In the genomic region with DNA sequence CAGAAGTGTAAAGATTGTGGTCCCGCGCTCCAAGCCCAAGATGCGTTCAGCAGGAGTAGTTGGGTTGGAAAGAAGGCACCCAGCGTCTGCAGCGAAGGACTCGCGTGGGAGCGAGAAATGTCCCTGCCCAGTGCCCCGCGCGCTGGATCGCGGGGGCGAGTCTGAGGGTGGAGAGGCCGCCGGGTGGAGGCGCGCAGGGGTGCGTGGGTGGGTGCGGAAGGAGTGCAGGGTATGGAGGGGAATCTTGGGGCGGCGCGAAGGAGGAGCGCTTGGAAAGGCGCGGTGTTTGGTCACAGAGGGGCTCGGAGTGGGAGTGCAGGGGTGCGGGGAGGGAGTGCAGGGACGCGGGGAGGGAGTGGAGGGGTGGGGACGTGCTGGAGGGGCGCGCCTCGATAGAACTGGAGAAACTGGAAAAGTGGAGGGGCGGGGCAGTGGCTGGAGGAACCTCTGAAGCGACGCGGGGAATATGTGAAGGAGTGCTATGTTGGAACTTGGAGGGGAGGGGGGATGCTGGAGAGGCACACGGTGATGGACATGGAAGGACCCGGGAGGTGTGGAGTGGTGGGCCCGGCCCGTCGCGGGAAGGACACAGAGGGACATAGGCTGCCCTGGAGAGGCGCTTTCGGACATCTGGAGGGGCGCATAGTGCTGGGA, we compare ENCODE assay signal across 9 cellular contexts. TPM values are rescaled to one million over a fixed set of nuclear protein-coding genes. Genes with fewer than 3 reads are reported as not detected.
DNase-seq lines count a peak whose midpoint lies in the region; ATAC-seq and TF ChIP-seq lines count a peak whose summit lies in the region.
"Had no signal": no experiment of that assay in that cellular context is flagged by ENCODE, and none has a peak within 500 bp of the region (broad histone marks: within the 10 kb centered on the region; RNA-seq: fewer than 3 reads in every experiment).

No MANE protein-coding gene starts in this region.

- intact Hi-C loops in naive thymus-derived CD4-positive, alpha-beta T cell (cut with micrococcal nuclease) = no loop called here
- intact Hi-C loops in activated CD8-positive, alpha-beta T cell treated with anti-CD3 and anti-CD28 coated beads for 36 hours (cut with micrococcal nuclease) = no loop called here

- H3K27me3 ChIP-seq in stomach smooth muscle (ENCODE audit: control insufficient read depth in 1 of 2, insufficient read depth in 2 of 2, low read length in 2 of 2) = peaks cover 5 to 7% of the 10 kb centered on the region in 2 donors
- H3K27me3 ChIP-seq in naive thymus-derived CD4-positive, alpha-beta T cell (ENCODE audit: control insufficient read depth in 2 of 2, insufficient read depth in 2 of 2, low read length in 2 of 2) = no peaks in the 10 kb centered on the region

- no peak overlapping the region for H3K9ac ChIP-seq in stomach smooth muscle (ENCODE audit: low read length in 2 of 2)

- H3K4me3 ChIP-seq in choroid plexus epithelial cell (ENCODE audit: low read depth, low read length) (peak overlapping the region; percentile 32), stomach smooth muscle (ENCODE audit: low read length in 2 of 2) (peak overlapping the region; percentile 40 to 62)
- H3K4me3 ChIP-seq in naive thymus-derived CD4-positive, alpha-beta T cell (ENCODE audit: low read length) = no peak overlapping the region

- H3K36me3 Mint-ChIP-seq in naive thymus-derived CD4-positive, alpha-beta T cell = peaks cover 0 to 5% (median 0%) of the 10 kb centered on the region in 5 donors
- no peaks in the 10 kb centered on the region for H3K36me3 Mint-ChIP-seq in activated CD8-positive, alpha-beta T cell treated with anti-CD3 and anti-CD28 coated beads for 36 hours (ENCODE audit: low read depth)

- H3K4me3 Mint-ChIP-seq in naive thymus-derived CD4-positive, alpha-beta T cell = peak overlapping the region in 1 of 10 donors; percentile 8
- H3K4me3 Mint-ChIP-seq in activated CD8-positive, alpha-beta T cell treated with anti-CD3 and anti-CD28 coated beads for 36 hours = no peak overlapping the region

- H3K27ac ChIP-seq in stomach smooth muscle (ENCODE audit: low read length) = no peak overlapping the region
- H3K27ac ChIP-seq in naive thymus-derived CD4-positive, alpha-beta T cell (ENCODE audit: low read depth, low read length) = no peak overlapping the region

- ATAC-seq in naive thymus-derived CD4-positive, alpha-beta T cell = no peak
- ATAC-seq in activated CD8-positive, alpha-beta T cell treated with anti-CD3 and anti-CD28 coated beads for 36 hours = no peak
- ATAC-seq in GM19467 (IDR thresholded peaks at IDR 0.05; ENCODE audit: unreplicated experiment) = no peak

- H3K4me1 ChIP-seq in stomach smooth muscle (ENCODE audit: control insufficient read depth, insufficient read depth, low read length) = peaks cover 4% of the 10 kb centered on the region
- H3K4me1 ChIP-seq in naive thymus-derived CD4-positive, alpha-beta T cell (ENCODE audit: control insufficient read depth in 2 of 2, insufficient read depth in 2 of 2, low read length in 2 of 2) = no peaks in the 10 kb centered on the region

- H3K9me3 ChIP-seq in stomach smooth muscle (ENCODE audit: control insufficient read depth in 2 of 2, low read length in 2 of 2) = no peaks in the 10 kb centered on the region
- no peaks in the 10 kb centered on the region for H3K9me3 ChIP-seq in naive thymus-derived CD4-positive, alpha-beta T cell (ENCODE audit: control insufficient read depth in 2 of 3, low read length in 3 of 3)

- peak; percentile 31 for DNase-seq in DMS 273 (lab: John Stamatoyannopoulos, UW; ENCODE audit: unreplicated experiment)
- no peak for DNase-seq in DMS 273 treated with DMSO at 0.1 percent for 48 hours (lab: John Stamatoyannopoulos, UW)
- DNase-seq in choroid plexus epithelial cell (ENCODE audit: low read depth) = no peak
- DNase-seq in islet precursor cell = peak; percentile 73
- DNase-seq in naive thymus-derived CD4-positive, alpha-beta T cell = no peak
- no peak for DNase-seq in activated CD8-positive, alpha-beta T cell treated with anti-CD3 and anti-CD28 coated beads for 36 hours
- DNase-seq: SHP77 treated with DMSO at 0.1 percent for 48 hours had no signal

- H3K27ac Mint-ChIP-seq in naive thymus-derived CD4-positive, alpha-beta T cell = no peak overlapping the region
- no peak overlapping the region for H3K27ac Mint-ChIP-seq in activated CD8-positive, alpha-beta T cell treated with anti-CD3 and anti-CD28 coated beads for 36 hours

- H3K9me3 Mint-ChIP-seq in naive thymus-derived CD4-positive, alpha-beta T cell = peaks cover 0 to 3% (median 0%) of the 10 kb centered on the region in 11 donors
- peaks cover 2% of the 10 kb centered on the region for H3K9me3 Mint-ChIP-seq in activated CD8-positive, alpha-beta T cell treated with anti-CD3 and anti-CD28 coated beads for 36 hours

- no peaks in the 10 kb centered on the region for H3K36me3 ChIP-seq in stomach smooth muscle (ENCODE audit: control insufficient read depth in 2 of 2, insufficient read depth in 2 of 2, low read length in 2 of 2)
- H3K36me3 ChIP-seq in naive thymus-derived CD4-positive, alpha-beta T cell (ENCODE audit: control insufficient read depth in 2 of 3, insufficient read depth in 3 of 3, low read length in 3 of 3) = no peaks in the 10 kb centered on the region

- H3K27me3 Mint-ChIP-seq in naive thymus-derived CD4-positive, alpha-beta T cell = peaks cover 24 to 46% (median 30%) of the 10 kb centered on the region in 5 donors
- peaks cover 29% of the 10 kb centered on the region for H3K27me3 Mint-ChIP-seq in activated CD8-positive, alpha-beta T cell treated with anti-CD3 and anti-CD28 coated beads for 36 hours

- POLR2A ChIA-PET in naive thymus-derived CD4-positive, alpha-beta T cell (lab: Charles Lee) = no interaction called here
- POLR2A ChIA-PET in activated CD8-positive, alpha-beta T cell treated with anti-CD3 and anti-CD28 coated beads for 36 hours (lab: Charles Lee) = no interaction called here

- TF ChIP-seq CTCF in choroid plexus epithelial cell (conservative IDR thresholded peaks at IDR 0.05; ENCODE audit: low read depth, low read length) = no peak
- TF ChIP-seq CTCF in activated CD8-positive, alpha-beta T cell treated with anti-CD3 and anti-CD28 coated beads for 36 hours (IDR thresholded peaks at IDR 0.05) = no peak

- CTCF ChIA-PET in naive thymus-derived CD4-positive, alpha-beta T cell (lab: Charles Lee) = no interaction called here
- CTCF ChIA-PET in activated CD8-positive, alpha-beta T cell treated with anti-CD3 and anti-CD28 coated beads for 36 hours (lab: Charles Lee) = no interaction called here

- H3K4me1 Mint-ChIP-seq in naive thymus-derived CD4-positive, alpha-beta T cell = peaks cover 0 to 6% (median 0%) of the 10 kb centered on the region in 7 donors
- H3K4me1 Mint-ChIP-seq in activated CD8-positive, alpha-beta T cell treated with anti-CD3 and anti-CD28 coated beads for 36 hours (ENCODE audit: low read depth) = no peaks in the 10 kb centered on the region

RNA-seq across cellular contexts. Expression of gene SGCG, which starts 21.1 kb away (rescaled TPM):
- total RNA-seq in naive thymus-derived CD4-positive, alpha-beta T cell = not detected
- not detected for polyA plus RNA-seq in naive thymus-derived CD4-positive, alpha-beta T cell
- total RNA-seq in activated CD8-positive, alpha-beta T cell treated with anti-CD3 and anti-CD28 coated beads for 36 hours = not detected

Comparison
In these comparisons a context has a peak if more than half of its experiments do, and no peak if none do; other contexts are left out.
1. DNase-seq: peak in DMS 273 (single experiment) and islet precursor cell (single experiment); none in DMS 273 treated with DMSO at 0.1 percent for 48 hours (single experiment), choroid plexus epithelial cell (single experiment), naive thymus-derived CD4-positive, alpha-beta T cell (0 of 9) and activated CD8-positive, alpha-beta T cell treated with anti-CD3 and anti-CD28 coated beads for 36 hours (single experiment).